Comparison of ENCODE assay signal across 13 cellular contexts in genomic region chr15:71753346-71753745, GRCh38. TPM values are rescaled to one million over a fixed set of nuclear protein-coding genes. Genes with fewer than 3 reads are reported as not detected.
DNase-seq lines count a peak whose midpoint lies in the region; TF ChIP-seq lines count a peak whose summit lies in the region.
"Had no signal": no experiment of that assay in that cellular context is flagged by ENCODE, and none has a peak within 500 bp of the region (broad histone marks: within the 10 kb centered on the region; RNA-seq: fewer than 3 reads in every experiment).

No MANE protein-coding gene starts in this region.

- H4K20me1 ChIP-seq in PC-9 (ENCODE audit: insufficient read depth): no peaks in the 10 kb centered on the region

- peaks cover 5% of the 10 kb centered on the region; the same call in 1 of the 2 replicates for H3F3A ChIP-seq in PC-9 (ENCODE audit: insufficient read depth, low read depth)

- H3K9me3 Mint-ChIP-seq in glutamatergic neuron (ENCODE audit: unreplicated experiment): peaks cover 20% of the 10 kb centered on the region

- WGBS in mesodermal cell (ENCODE audit: insufficient coverage in 2 of 2), 2 experiments: 100% methylated on average over 1 of the region's 1 CpG; no CpG with 5 or more reads in 1 of the 2 experiments

- H3K4me3 Mint-ChIP-seq in glutamatergic neuron (ENCODE audit: unreplicated experiment): no peak overlapping the region

- no peak overlapping the region for H3K27ac Mint-ChIP-seq in glutamatergic neuron (ENCODE audit: unreplicated experiment)

- peaks cover 19% of the 10 kb centered on the region for H3K36me3 Mint-ChIP-seq in glutamatergic neuron (ENCODE audit: unreplicated experiment)

- TF ChIP-seq CTCF in AG10803 (conservative IDR thresholded peaks at IDR 0.05; ENCODE audit: low read length): no peak
- TF ChIP-seq CTCF in PC-9 (conservative IDR thresholded peaks at IDR 0.05): no peak
- TF ChIP-seq CTCF in colonic mucosa (IDR thresholded peaks at IDR 0.05): no peak
- no peak for TF ChIP-seq CTCF in glutamatergic neuron (IDR thresholded peaks at IDR 0.05; ENCODE audit: partially characterized antibody, unreplicated experiment)

- CTCF ChIA-PET in PC-9 (lab: Charles Lee): interaction anchor here (0.6 to 2.1 kb wide), 6 partner anchors 9 to 445 kb away, joined by 3 to 25 read pairs (median 4); no protein-coding TSS in a partner anchor

- peak; percentile 34 for DNase-seq in AG10803 (ENCODE audit: low read depth)
- DNase-seq in PC-9: no peak
- DNase-seq in colonic mucosa: no peak
- DNase-seq in cerebellar cortex (ENCODE audit: low spot score): no peak
- DNase-seq in glutamatergic neuron: no peak
- DNase-seq in activated effector memory CD4-positive, alpha-beta T cell treated with Interleukin-2 at 50 U/mL for 16 hours: no peak
- no peak for DNase-seq in superior temporal gyrus (ENCODE audit: extremely low spot score)
- DNase-seq: activated naive CD4-positive, alpha-beta T cell; posterior cingulate gyrus had no signal

- no peak overlapping the region for H3K4me2 ChIP-seq in PC-9

- H3K27me3 ChIP-seq in PC-9 (ENCODE audit: insufficient read depth, low read depth): no peaks in the 10 kb centered on the region
- no peaks in the 10 kb centered on the region for H3K27me3 ChIP-seq in colonic mucosa
- H3K27me3 ChIP-seq: tibial nerve had no signal

- H3K4me1 ChIP-seq in PC-9 (replicated peaks; ENCODE audit: insufficient read depth) (peaks cover 20% of the 10 kb centered on the region), colonic mucosa (peaks cover 7% of the 10 kb centered on the region), mesodermal cell (ENCODE audit: control insufficient read depth, insufficient read depth, low read length, poor library complexity, severe bottlenecking) (peaks cover 14% of the 10 kb centered on the region)

- no peak overlapping the region for H3K9ac ChIP-seq in colonic mucosa (ENCODE audit: low read depth in 2 of 2, low read length in 2 of 2)

- no TSS peak for BruUV-seq in PC-9 (replicated peaks; lab: Mats Ljungman, UMichigan)

- H3K4me1 Mint-ChIP-seq in glutamatergic neuron (ENCODE audit: low read depth, unreplicated experiment): peaks cover 19% of the 10 kb centered on the region

- H3K79me2 ChIP-seq in PC-9 (ENCODE audit: low read depth): no peaks in the 10 kb centered on the region

- H3K27ac ChIP-seq in PC-9 (peak overlapping the region; percentile 28; the same call in 1 of the 2 replicates), colonic mucosa (peak overlapping the region; percentile 48), mesodermal cell (ENCODE audit: low read depth, low read length, severe bottlenecking) (peak overlapping the region; percentile 60)

- no peaks in the 10 kb centered on the region for H3K9me2 ChIP-seq in PC-9 (ENCODE audit: insufficient read depth)

- H3K9me3 ChIP-seq in PC-9 (ENCODE audit: insufficient read depth, low read depth): no peaks in the 10 kb centered on the region; the same call in none of the 2 replicates
- H3K9me3 ChIP-seq in colonic mucosa: no peaks in the 10 kb centered on the region
- H3K9me3 ChIP-seq in mesodermal cell (ENCODE audit: control insufficient read depth, low read length): no peaks in the 10 kb centered on the region
- H3K9me3 ChIP-seq: tibial nerve had no signal

- POLR2A ChIA-PET in PC-9 (lab: Charles Lee; ENCODE audit: unreplicated experiment): interaction anchor here (0.6 to 0.7 kb wide), 3 partner anchors 51 to 428 kb away, joined by 3 to 5 read pairs (median 5); no protein-coding TSS in a partner anchor

- no peak overlapping the region for H3K4me3 ChIP-seq in AG10803 (ENCODE audit: low read length)
- no peak overlapping the region for H3K4me3 ChIP-seq in PC-9
- no peak overlapping the region for H3K4me3 ChIP-seq in colonic mucosa
- H3K4me3 ChIP-seq in mesodermal cell (ENCODE audit: extremely low read depth, insufficient read depth, low read length, poor library complexity, severe bottlenecking): no peak overlapping the region
- H3K4me3 ChIP-seq: K562, tibial nerve had no signal

- H2AFZ ChIP-seq in PC-9: no peak overlapping the region

- intact Hi-C loops in PC-9 (cut with micrococcal nuclease; ENCODE audit: unreplicated experiment): loop anchor here (2.0 kb wide), 1 partner anchor 221 kb away; no protein-coding TSS in a partner anchor
- intact Hi-C loops in colonic mucosa (cut with DNase I): loop anchor here (5.0 kb wide), 1 partner anchor 404 kb away; no protein-coding TSS in a partner anchor

- H3K36me3 ChIP-seq in PC-9 (ENCODE audit: low read depth) (no peaks in the 10 kb centered on the region; the same call in 1 of the 2 replicates), colonic mucosa (no peaks in the 10 kb centered on the region), mesodermal cell (ENCODE audit: control insufficient read depth, insufficient read depth, low read length) (no peaks in the 10 kb centered on the region)
- H3K36me3 ChIP-seq: tibial nerve had no signal

- peaks cover 8% of the 10 kb centered on the region for H3K27me3 Mint-ChIP-seq in glutamatergic neuron (ENCODE audit: unreplicated experiment)

RNA-seq across cellular contexts. Expression of gene NR2E3, which starts 57.0 kb away (rescaled TPM):
- 1.5 and 2.1 TPM in 2 replicates for total RNA-seq in PC-9 (2021)
- under 1 TPM; 0.35 to 0.64 TPM for total RNA-seq in colonic mucosa
- 0.33 TPM for polyA plus RNA-seq in mesodermal cell (2013, experiment 1 of 2)
- polyA plus RNA-seq in mesodermal cell (2013, experiment 2 of 2): 0.15 TPM
- total RNA-seq in glutamatergic neuron (ENCODE audit: unreplicated experiment): 0.69 TPM
- total RNA-seq: activated CD8-positive, alpha-beta memory T cell treated with anti-CD3 and anti-CD28 coated beads for 36 hours; K562 had no signal
- polyA plus RNA-seq: K562 had no signal
